8 cellular contexts compared by ENCODE assay signal in the genomic region with DNA sequence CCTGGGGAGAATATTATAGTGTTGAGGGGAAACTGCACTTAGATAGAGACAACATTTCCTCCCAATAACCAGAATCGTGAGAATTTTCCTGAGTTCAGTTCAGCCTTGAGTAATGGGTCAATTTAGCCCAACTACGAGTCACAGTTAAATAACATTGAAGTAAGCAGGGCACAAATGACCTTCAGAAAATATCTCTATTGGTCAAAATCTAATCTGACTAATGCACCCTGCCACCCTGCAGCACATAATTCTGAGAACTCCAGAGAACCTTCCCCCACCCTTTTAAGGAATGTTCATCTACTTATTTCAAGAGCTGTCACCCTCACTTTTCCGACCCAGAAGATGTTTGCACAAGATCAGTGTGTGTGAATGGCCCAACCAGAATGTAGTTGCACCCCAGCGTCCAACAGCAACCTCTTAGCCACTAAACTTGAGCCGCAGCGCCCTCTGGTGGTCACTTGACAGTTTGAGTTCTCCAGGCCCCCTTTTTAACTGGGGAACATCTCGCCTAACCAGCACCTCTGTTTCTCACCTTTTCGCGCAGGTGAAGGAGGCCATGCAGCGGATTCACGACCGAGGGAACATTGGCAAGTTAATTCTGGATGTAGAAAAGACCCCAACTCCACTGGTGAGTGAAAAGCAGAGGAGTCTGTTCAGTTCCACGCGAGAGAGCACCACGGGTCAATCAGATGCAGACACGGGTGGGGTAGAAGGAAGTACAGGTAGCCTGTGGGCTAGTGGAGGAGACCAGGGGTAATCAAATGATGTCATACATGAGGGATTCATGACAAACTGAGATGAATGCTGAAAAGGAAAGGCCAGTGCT.
DNase-seq lines count a peak whose midpoint lies in the region; ATAC-seq and TF ChIP-seq lines count a peak whose summit lies in the region.

No MANE protein-coding gene starts in this region.

- peak; percentile 25 for DNase-seq in GM12864 (ENCODE audit: low read depth)
- peak; percentile 55 to 59 for DNase-seq in NCI-H2081 (lab: John Stamatoyannopoulos, UW)
- DNase-seq in activated CD4-positive, CD25-positive, alpha-beta regulatory T cell treated with anti-CD3 and anti-CD28 coated beads, Interleukin-2, amount 50 U/mL, for 16 hours (ENCODE audit: low read depth, low spot score) = peak; percentile 61
- peak; percentile 88 for DNase-seq in cerebellar cortex (ENCODE audit: low spot score)
- peak; percentile 90 for DNase-seq in left kidney (ENCODE audit: low read depth, low spot score)
- peak; percentile 78 for DNase-seq in stimulated activated CD4-positive, alpha-beta T cell treated with anti-CD3 and anti-CD28 coated beads, Interleukin-4, amount 100 ng/mL, for 1 hour
- no peak for DNase-seq in OCI-M2 (lab: John Stamatoyannopoulos, UW; ENCODE audit: unreplicated experiment)

- peak; percentile 76 for TF ChIP-seq CTCF in GM12864 (IDR thresholded peaks at IDR 0.05; ENCODE audit: low read depth, low read length, missing control alignments)

- ATAC-seq in HG02678 (IDR thresholded peaks at IDR 0.05; ENCODE audit: unreplicated experiment) = peak; percentile 73

- H3K4me3 ChIP-seq in GM12864 (ENCODE audit: low read depth, low read length) = no peak overlapping the region
